7 cellular contexts compared by ENCODE assay signal in the genomic region with DNA sequence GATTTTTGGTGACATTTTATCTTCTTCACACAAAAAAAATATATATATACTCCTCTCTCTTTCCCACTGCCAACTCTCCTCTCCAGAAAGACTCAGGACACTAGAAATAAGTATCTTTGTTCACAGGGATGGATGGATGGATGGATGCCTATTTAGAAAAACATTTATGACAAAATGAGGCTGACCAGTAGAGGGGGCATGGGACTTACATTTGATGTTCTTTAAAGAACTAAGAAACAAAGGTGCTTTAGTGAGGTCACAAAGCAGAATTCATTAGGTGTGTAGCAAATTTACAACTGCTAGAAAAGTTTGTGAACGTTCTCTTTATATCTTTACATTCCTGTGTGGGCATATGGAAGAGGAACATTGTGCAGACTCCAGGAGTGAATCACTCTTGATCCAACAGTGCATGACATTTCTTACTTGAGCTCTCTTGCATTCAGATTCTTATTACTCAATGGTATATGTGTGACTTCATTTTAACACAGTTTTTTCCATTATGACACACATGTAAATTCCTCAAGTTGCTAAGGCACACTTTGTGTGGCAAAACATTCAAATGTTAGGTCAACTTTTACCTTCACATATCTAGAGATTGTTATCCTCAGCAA. TPM values are rescaled to one million over a fixed set of nuclear protein-coding genes. Genes with fewer than 3 reads are reported as not detected.
DNase-seq lines count a peak whose midpoint lies in the region; ATAC-seq and TF ChIP-seq lines count a peak whose summit lies in the region.

No MANE protein-coding gene starts in this region.

- H3K4me1 ChIP-seq in DOHH2 (ENCODE audit: control insufficient read depth, low read length) (peaks cover 18% of the 10 kb centered on the region), OCI-LY1 (ENCODE audit: insufficient read depth, low read length, severe bottlenecking) (peaks cover 31% of the 10 kb centered on the region), ascending aorta (no peaks in the 10 kb centered on the region)

- H3K4me3 ChIP-seq in DOHH2 (ENCODE audit: low read length) (no peak overlapping the region), OCI-LY1 (ENCODE audit: low read depth, low read length, poor library complexity, severe bottlenecking) (no peak overlapping the region), ascending aorta (no peak overlapping the region)

- H3K27me3 ChIP-seq in DOHH2 (ENCODE audit: control insufficient read depth, low read length) = peaks cover 5% of the 10 kb centered on the region; the same call in 1 of the 2 replicates
- H3K27me3 ChIP-seq in OCI-LY1 (ENCODE audit: insufficient read depth, low read length) = no peaks in the 10 kb centered on the region
- H3K27me3 ChIP-seq in ascending aorta = no peaks in the 10 kb centered on the region

- H2AFZ ChIP-seq in OCI-LY1 (ENCODE audit: low read length) = no peak overlapping the region

- H4K20me1 ChIP-seq in DOHH2 (ENCODE audit: control insufficient read depth, insufficient read depth, low read depth, low read length) (no peaks in the 10 kb centered on the region), OCI-LY1 (ENCODE audit: insufficient read depth, low read length) (no peaks in the 10 kb centered on the region)

- ATAC-seq in HG03175 (IDR thresholded peaks at IDR 0.05; ENCODE audit: unreplicated experiment) = peak; percentile 59

- TF ChIP-seq CTCF in DOHH2 (IDR thresholded peaks at IDR 0.05; ENCODE audit: low read depth, low read length, poor library complexity, severe bottlenecking) (peak; percentile 75), OCI-LY1 (IDR thresholded peaks at IDR 0.05; ENCODE audit: low read length) (peak; percentile 99), ascending aorta (IDR thresholded peaks at IDR 0.05) (peak; percentile 37 to 65 (median 50))

- no peaks in the 10 kb centered on the region for H3K79me2 ChIP-seq in DOHH2 (ENCODE audit: control insufficient read depth, low read length)
- H3K79me2 ChIP-seq in OCI-LY1 (ENCODE audit: insufficient read depth, low read length) = no peaks in the 10 kb centered on the region

- intact Hi-C loops in ascending aorta (cut with DNase I) = loop anchor here (1.0 to 5.0 kb wide), 2 partner anchors 191 to 256 kb away; no protein-coding TSS in a partner anchor
- intact Hi-C loops in activated T-helper 2 cell treated with anti-CD3 and anti-CD28 coated beads, Interferon-gamma antibody, Interleukin-2, Interleukin-4, amounts not matched to agents 10 μg/mL and 5 μg/mL and 100 μg/mL, durations not matched to agents 14 hours and 24 hours and 36 hours (cut with micrococcal nuclease) = loop anchor here (1.0 kb wide), 2 partner anchors 191 to 255 kb away; no protein-coding TSS in a partner anchor

- no peak overlapping the region for H3K4me3 Mint-ChIP-seq in activated T-helper 2 cell treated with anti-CD3 and anti-CD28 coated beads, Interferon-gamma antibody, Interleukin-2, Interleukin-4, amounts not matched to agents 10 μg/mL and 5 μg/mL and 100 μg/mL, durations not matched to agents 14 hours and 24 hours and 36 hours (ENCODE audit: low read depth)

- H3K4me2 ChIP-seq in DOHH2 (ENCODE audit: low read length) (no peak overlapping the region), OCI-LY1 (ENCODE audit: low read length) (no peak overlapping the region)

- H3K9me3 ChIP-seq in DOHH2 (ENCODE audit: control insufficient read depth, insufficient read depth, low read length) (no peaks in the 10 kb centered on the region), OCI-LY1 (ENCODE audit: low read length) (no peaks in the 10 kb centered on the region), ascending aorta (no peaks in the 10 kb centered on the region)

- no peak overlapping the region for H3K9ac ChIP-seq in OCI-LY1 (ENCODE audit: low read length)

- H3K36me3 Mint-ChIP-seq in activated T-helper 2 cell treated with anti-CD3 and anti-CD28 coated beads, Interferon-gamma antibody, Interleukin-2, Interleukin-4, amounts not matched to agents 10 μg/mL and 5 μg/mL and 100 μg/mL, durations not matched to agents 14 hours and 24 hours and 36 hours (ENCODE audit: low read depth) = no peaks in the 10 kb centered on the region

- H3K36me3 ChIP-seq in DOHH2 (ENCODE audit: control insufficient read depth, low read length) (no peaks in the 10 kb centered on the region), OCI-LY1 (ENCODE audit: insufficient read depth, low read length) (no peaks in the 10 kb centered on the region), ascending aorta (no peaks in the 10 kb centered on the region)

- H3K27ac ChIP-seq in DOHH2 (ENCODE audit: low read depth, low read length) = no peak overlapping the region
- no peak overlapping the region for H3K27ac ChIP-seq in OCI-LY1 (ENCODE audit: low read depth, low read length, poor library complexity, severe bottlenecking)
- H3K27ac ChIP-seq in ascending aorta = no peak overlapping the region

- DNase-seq in ascending aorta (ENCODE audit: low spot score in 2 of 2) = no peak
- DNase-seq in iPS-NIHi11 (ENCODE audit: low spot score) = peak; percentile 46
- peak; percentile 79 for DNase-seq in superior temporal gyrus (ENCODE audit: extremely low spot score)
- no peak for DNase-seq in activated T-helper 2 cell treated with anti-CD3 and anti-CD28 coated beads, Interferon-gamma antibody, Interleukin-2, Interleukin-4, amounts not matched to agents 10 μg/mL and 5 μg/mL and 100 μg/mL, durations not matched to agents 14 hours and 24 hours and 36 hours (ENCODE audit: low spot score)

- no peaks in the 10 kb centered on the region for H3K9me2 ChIP-seq in DOHH2 (replicated peaks; ENCODE audit: control insufficient read depth, low read length)
- no peaks in the 10 kb centered on the region for H3K9me2 ChIP-seq in OCI-LY1 (ENCODE audit: low read depth, low read length)

- H3K27me3 Mint-ChIP-seq in activated T-helper 2 cell treated with anti-CD3 and anti-CD28 coated beads, Interferon-gamma antibody, Interleukin-2, Interleukin-4, amounts not matched to agents 10 μg/mL and 5 μg/mL and 100 μg/mL, durations not matched to agents 14 hours and 24 hours and 36 hours (ENCODE audit: low read depth) = peaks cover 5% of the 10 kb centered on the region

- H3K27ac Mint-ChIP-seq in activated T-helper 2 cell treated with anti-CD3 and anti-CD28 coated beads, Interferon-gamma antibody, Interleukin-2, Interleukin-4, amounts not matched to agents 10 μg/mL and 5 μg/mL and 100 μg/mL, durations not matched to agents 14 hours and 24 hours and 36 hours = no peak overlapping the region

- H3K4me1 Mint-ChIP-seq in activated T-helper 2 cell treated with anti-CD3 and anti-CD28 coated beads, Interferon-gamma antibody, Interleukin-2, Interleukin-4, amounts not matched to agents 10 μg/mL and 5 μg/mL and 100 μg/mL, durations not matched to agents 14 hours and 24 hours and 36 hours (ENCODE audit: low read depth) = peaks cover 2% of the 10 kb centered on the region

- H3K9me3 Mint-ChIP-seq in activated T-helper 2 cell treated with anti-CD3 and anti-CD28 coated beads, Interferon-gamma antibody, Interleukin-2, Interleukin-4, amounts not matched to agents 10 μg/mL and 5 μg/mL and 100 μg/mL, durations not matched to agents 14 hours and 24 hours and 36 hours = no peaks in the 10 kb centered on the region

- H3F3A ChIP-seq in DOHH2 (ENCODE audit: control insufficient read depth, insufficient read depth) (no peaks in the 10 kb centered on the region), OCI-LY1 (ENCODE audit: insufficient read depth, low read length) (no peaks in the 10 kb centered on the region)

RNA-seq across cellular contexts. Expression of a gene that starts 15.8 kb away (rescaled TPM):
- 8.2 TPM for total RNA-seq in ascending aorta
- total RNA-seq in activated T-helper 2 cell treated with anti-CD3 and anti-CD28 coated beads, Interferon-gamma antibody, Interleukin-2, Interleukin-4, amounts not matched to agents 10 μg/mL and 5 μg/mL and 100 μg/mL, durations not matched to agents 14 hours and 24 hours and 36 hours = 9.9 TPM in 2 replicates

RNA-seq across cellular contexts. Expression of a gene that starts 45.9 kb away (rescaled TPM):
- 27.2 TPM for total RNA-seq in ascending aorta
- total RNA-seq in activated T-helper 2 cell treated with anti-CD3 and anti-CD28 coated beads, Interferon-gamma antibody, Interleukin-2, Interleukin-4, amounts not matched to agents 10 μg/mL and 5 μg/mL and 100 μg/mL, durations not matched to agents 14 hours and 24 hours and 36 hours = 15.8 and 16.5 TPM in 2 replicates

Comparison
In these comparisons a context has a peak if more than half of its experiments do, and no peak if none do; other contexts are left out.
1. DNase-seq: peak in iPS-NIHi11 (single experiment) and superior temporal gyrus (single experiment); none in ascending aorta (0 of 2) and activated T-helper 2 cell treated with anti-CD3 and anti-CD28 coated beads, Interferon-gamma antibody, Interleukin-2, Interleukin-4, amounts not matched to agents 10 μg/mL and 5 μg/mL and 100 μg/mL, durations not matched to agents 14 hours and 24 hours and 36 hours (single experiment).
2. Peak in every context shown above with its lines, with median percentiles within 50 percentile points of each other: CTCF ChIP-seq.